Comparison of ENCODE assay signal across 17 cellular contexts in the genomic region with DNA sequence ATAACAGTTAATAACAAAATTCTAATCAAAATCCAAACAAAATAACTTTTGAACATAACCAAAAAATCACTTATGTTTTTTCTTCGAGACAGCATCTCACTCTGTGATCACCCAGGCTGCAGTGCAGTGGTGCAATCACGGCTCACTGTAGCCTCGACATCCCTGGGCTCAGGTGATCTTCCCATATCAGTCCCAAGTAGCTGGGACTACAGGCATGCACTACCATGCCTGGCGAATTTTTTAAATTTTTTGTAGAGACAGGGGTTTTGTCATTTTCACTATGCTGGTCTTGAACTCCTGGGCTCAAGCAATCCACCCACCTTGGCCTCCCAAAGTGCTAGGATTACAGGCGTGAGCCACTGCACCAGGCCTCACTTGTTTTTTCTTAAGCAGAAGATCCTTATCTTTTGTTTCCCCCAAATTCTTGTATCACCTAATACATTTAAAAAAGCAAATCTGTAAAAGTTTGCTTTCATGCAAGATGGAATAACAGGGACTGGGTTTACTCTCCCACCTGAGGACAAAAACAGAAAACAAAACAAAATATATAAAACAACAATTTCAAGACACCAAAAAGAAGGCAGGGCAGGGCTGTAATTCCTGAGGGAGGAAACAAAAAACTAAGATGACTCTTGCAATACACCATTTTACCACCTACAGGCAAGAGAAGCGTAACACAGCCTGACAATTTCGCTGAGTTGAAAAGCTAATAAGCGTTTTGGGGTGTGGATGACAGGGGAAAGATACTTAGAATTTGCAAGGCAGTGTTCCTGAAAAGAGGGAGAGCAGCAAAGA.
DNase-seq lines count a peak whose midpoint lies in the region; ATAC-seq and TF ChIP-seq lines count a peak whose summit lies in the region.
"Had no signal": no experiment of that assay in that cellular context is flagged by ENCODE, and none has a peak within 500 bp of the region (broad histone marks: within the 10 kb centered on the region; RNA-seq: fewer than 3 reads in every experiment).

No MANE protein-coding gene starts in this region.

- BruUV-seq in A673 (replicated peaks; lab: Mats Ljungman, UMichigan) = no TSS peak

- H3K27ac Mint-ChIP-seq in activated T-helper 17 cell treated with anti-CD3 and anti-CD28 coated beads, Interleukin-2, amount 50 U/mL, for 72 hours = no peak overlapping the region
- H3K27ac Mint-ChIP-seq: activated naive CD4-positive, alpha-beta T cell treated with anti-CD3 and anti-CD28 coated beads for 36 hours; T-helper 1 cell treated with Interleukin-12 subunit alpha and Interleukin-12 subunit beta and Interleukin-4 antibody, amounts not matched to agents 30 μg/mL and 1 μg/mL, for 36 hours had no signal

- H3K36me3 Mint-ChIP-seq in activated T-helper 17 cell treated with anti-CD3 and anti-CD28 coated beads, Interleukin-2, amount 50 U/mL, for 72 hours (ENCODE audit: low read depth) = peaks cover 39% of the 10 kb centered on the region

- intact Hi-C loops in A673 (cut with micrococcal nuclease; ENCODE audit: unreplicated experiment) = no loop called here
- intact Hi-C loops in breast epithelium (cut with DNase I; ENCODE audit: low total_unique reads) = no loop called here

- no peaks in the 10 kb centered on the region for H3K9me3 Mint-ChIP-seq in activated T-helper 17 cell treated with anti-CD3 and anti-CD28 coated beads, Interleukin-2, amount 50 U/mL, for 72 hours
- H3K9me3 Mint-ChIP-seq: activated naive CD4-positive, alpha-beta T cell treated with anti-CD3 and anti-CD28 coated beads for 36 hours; T-helper 1 cell treated with Interleukin-12 subunit alpha and Interleukin-12 subunit beta and Interleukin-4 antibody, amounts not matched to agents 30 μg/mL and 1 μg/mL, for 36 hours had no signal

- H3K9me3 ChIP-seq in A673 (ENCODE audit: low read depth, low read length, poor library complexity, severe bottlenecking) = no peaks in the 10 kb centered on the region
- no peaks in the 10 kb centered on the region for H3K9me3 ChIP-seq in breast epithelium
- H3K9me3 ChIP-seq: left ventricle myocardium inferior had no signal

- CTCF ChIA-PET in A673 (lab: Charles Lee) = no interaction called here
- CTCF ChIA-PET in RWPE1 (lab: Yijun Ruan, JAX) = interaction anchor here (0.6 to 1.0 kb wide), 3 partner anchors 13 to 1397 kb away, joined by 3 read pairs; no protein-coding TSS in a partner anchor

- no peak overlapping the region for H3K4me3 ChIP-seq in A673 (ENCODE audit: low read depth, low read length, poor library complexity, severe bottlenecking)
- H3K4me3 ChIP-seq in breast epithelium = no peak overlapping the region
- H3K4me3 ChIP-seq: left ventricle myocardium inferior had no signal

- H3K4me1 Mint-ChIP-seq in activated T-helper 17 cell treated with anti-CD3 and anti-CD28 coated beads, Interleukin-2, amount 50 U/mL, for 72 hours = peaks cover 18% of the 10 kb centered on the region

- POLR2A ChIA-PET in A673 (lab: Charles Lee; ENCODE audit: low non-redundant PET) = no interaction called here
- POLR2A ChIA-PET in RWPE1 (lab: Yijun Ruan, JAX; ENCODE audit: low non-redundant PET) = no interaction called here

- TF ChIP-seq CTCF in A673 (conservative IDR thresholded peaks at IDR 0.05; ENCODE audit: low read depth, low read length) = 0 out of 2 replicates have a peak, but pooled peaks have one; percentile 15
- no peak for TF ChIP-seq CTCF in RWPE1 (conservative IDR thresholded peaks at IDR 0.05; ENCODE audit: low read depth)
- no peak for TF ChIP-seq CTCF in breast epithelium (IDR thresholded peaks at IDR 0.05)

- H3K27me3 ChIP-seq in A673 (replicated peaks; ENCODE audit: insufficient read depth, low read depth, low read length, poor library complexity) (no peaks in the 10 kb centered on the region), breast epithelium (no peaks in the 10 kb centered on the region)

- H3K4me1 ChIP-seq in A673 (ENCODE audit: insufficient read depth, low read length, poor library complexity, severe bottlenecking) (peaks cover 8% of the 10 kb centered on the region), breast epithelium (no peaks in the 10 kb centered on the region)
- H3K4me1 ChIP-seq: left ventricle myocardium inferior had no signal

- DNase-seq in A673 (ENCODE audit: low spot score) = peak; percentile 13
- DNase-seq in ELR (ENCODE audit: low read depth) = peak; percentile 9
- peak; percentile 13 for DNase-seq in RWPE1 (ENCODE audit: low spot score)
- peak; percentile 49 for DNase-seq in iPS-NIHi7 (ENCODE audit: extremely low spot score)
- no peak for DNase-seq in breast epithelium (ENCODE audit: low spot score in 2 of 2)
- no peak for DNase-seq in NCI-H748 treated with DMSO at 0.1 percent for 48 hours (lab: John Stamatoyannopoulos, UW)
- no peak for DNase-seq in NCI-H2081 (lab: John Stamatoyannopoulos, UW)
- DNase-seq: activated CD4-positive, alpha-beta T cell treated with anti-CD3 and anti-CD28 coated beads for 1 hour; activated CD8-positive, alpha-beta memory T cell treated with anti-CD3 and anti-CD28 coated beads, Interleukin-2, amount 50 U/mL, for 48 hours; activated naive CD4-positive, alpha-beta T cell treated with anti-CD3 and anti-CD28 coated beads for 36 hours; hippocampal formation; left ventricle myocardium inferior; NCI-H2107; stimulated activated naive CD8-positive, alpha-beta T cell treated with anti-CD3 and anti-CD28 coated beads, Interleukin-15, Interleukin-2, amounts not matched to agents 100 U/mL and 50 U/mL, for 24 hours had no signal

- H3K27ac ChIP-seq in A673 (ENCODE audit: low read depth, low read length, poor library complexity, severe bottlenecking) (no peak overlapping the region), RWPE1 (no peak overlapping the region), breast epithelium (no peak overlapping the region)
- H3K27ac ChIP-seq: left ventricle myocardium inferior had no signal

- H3K4me3 Mint-ChIP-seq in activated T-helper 17 cell treated with anti-CD3 and anti-CD28 coated beads, Interleukin-2, amount 50 U/mL, for 72 hours = no peak overlapping the region
- H3K4me3 Mint-ChIP-seq: activated naive CD4-positive, alpha-beta T cell treated with anti-CD3 and anti-CD28 coated beads for 36 hours; T-helper 1 cell treated with Interleukin-12 subunit alpha and Interleukin-12 subunit beta and Interleukin-4 antibody, amounts not matched to agents 30 μg/mL and 1 μg/mL, for 36 hours had no signal

- TF ChIP-seq POLR2A in breast epithelium (IDR thresholded peaks at IDR 0.05) = no peak

- H3K36me3 ChIP-seq in A673 (ENCODE audit: insufficient read depth, low read length, poor library complexity, severe bottlenecking) (no peaks in the 10 kb centered on the region), breast epithelium (no peaks in the 10 kb centered on the region)

- no peak for ATAC-seq in activated T-helper 17 cell treated with anti-CD3 and anti-CD28 coated beads, Interleukin-2, amount 50 U/mL, for 72 hours (replicated peaks)
- ATAC-seq: Right ventricle myocardium inferior; stimulated activated naive CD8-positive, alpha-beta T cell treated with anti-CD3 and anti-CD28 coated beads, Interleukin-15, Interleukin-2, amounts not matched to agents 100 U/mL and 50 U/mL, for 24 hours had no signal

- no peaks in the 10 kb centered on the region for H3K27me3 Mint-ChIP-seq in activated T-helper 17 cell treated with anti-CD3 and anti-CD28 coated beads, Interleukin-2, amount 50 U/mL, for 72 hours

Comparison
In these comparisons a context has a peak if more than half of its experiments do, and no peak if none do; other contexts are left out.
1. DNase-seq: peak in A673 (single experiment), ELR (single experiment), RWPE1 (single experiment) and iPS-NIHi7 (single experiment); none in breast epithelium (0 of 2), NCI-H748 treated with DMSO at 0.1 percent for 48 hours (single experiment) and NCI-H2081 (0 of 2).